In the genomic region with DNA sequence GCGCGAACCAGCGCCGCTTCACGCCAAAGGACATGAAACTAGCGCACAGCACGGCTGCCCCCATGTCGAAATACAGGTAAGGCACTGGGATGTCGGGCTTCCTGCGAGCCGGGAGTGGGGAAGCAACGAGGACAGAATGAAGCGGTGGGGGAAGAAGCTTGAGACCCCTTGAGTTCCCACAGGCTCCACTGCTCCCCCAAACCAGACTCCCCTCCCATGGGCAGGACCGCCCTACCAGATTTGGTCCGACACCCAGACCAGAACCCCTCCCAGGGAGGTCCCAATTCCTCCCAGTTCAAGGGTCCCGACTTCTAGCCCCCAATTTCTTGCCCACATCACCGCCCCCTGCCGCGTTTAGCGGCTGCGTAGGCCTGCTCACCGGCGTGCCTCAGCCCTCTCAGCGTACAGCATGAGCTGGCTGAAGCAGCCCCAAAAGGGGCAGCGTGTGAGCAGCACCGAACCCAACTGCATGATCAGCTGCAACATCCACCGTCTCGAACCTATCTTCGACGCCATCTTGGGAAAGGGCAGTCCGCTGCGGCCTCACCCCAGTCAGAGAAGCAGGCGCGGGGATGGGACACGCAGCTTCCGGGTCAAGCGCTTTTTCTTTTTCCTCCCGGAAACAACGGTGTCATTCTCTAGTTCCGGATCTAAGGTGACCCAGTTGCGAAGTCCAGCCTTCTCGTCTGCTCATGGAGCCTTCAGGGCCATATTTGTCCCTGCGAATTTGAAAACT, we compare ENCODE assay signal across 8 cellular contexts. TPM values are rescaled to one million over a fixed set of nuclear protein-coding genes. Genes with fewer than 3 reads are reported as not detected.
DNase-seq lines count a peak whose midpoint lies in the region; ATAC-seq and TF ChIP-seq lines count a peak whose summit lies in the region.

Gene TMEM101 (minus strand): TSS at position 527 of the 736 bp plus-strand sequence. CDS start 11 bp downstream, at position 516.

- no peaks in the 10 kb centered on the region for H3K27me3 ChIP-seq in CD4-positive, alpha-beta T cell (ENCODE audit: control insufficient read depth, insufficient read depth, low read length)
- H3K27me3 ChIP-seq in OCI-LY1 (ENCODE audit: insufficient read depth, low read length): no peaks in the 10 kb centered on the region

- H3K4me2 ChIP-seq in OCI-LY1 (ENCODE audit: low read length): peak within 1 kb of the TSS; percentile 91

- H3K4me3 Mint-ChIP-seq in CD4-positive, alpha-beta T cell: peak within 1 kb of the TSS; percentile 100
- peak within 1 kb of the TSS; percentile 99 for H3K4me3 Mint-ChIP-seq in endothelial cell (ENCODE audit: unreplicated experiment)

- no peaks in the 10 kb centered on the region for H3K9me3 Mint-ChIP-seq in CD4-positive, alpha-beta T cell
- H3K9me3 Mint-ChIP-seq in endothelial cell (ENCODE audit: unreplicated experiment): no peaks in the 10 kb centered on the region

- H3K9ac ChIP-seq in OCI-LY1 (ENCODE audit: low read length): peak within 1 kb of the TSS; percentile 97

- 1% methylated on average over 41 to 43 of the region's 43 CpGs for WGBS in mesodermal cell (ENCODE audit: insufficient coverage in 2 of 2), 2 experiments

- no peaks in the 10 kb centered on the region for H3F3A ChIP-seq in OCI-LY1 (ENCODE audit: insufficient read depth, low read length)

- CTCF ChIA-PET in CD4-positive, alpha-beta T cell (lab: Charles Lee): interaction anchor here (1.0 to 1.1 kb wide), 2 partner anchors 9 to 530 kb away, joined by 3 read pairs; partner anchors contain the start of gene DHX8

- H3K36me3 ChIP-seq in OCI-LY1 (ENCODE audit: insufficient read depth, low read length): no peaks in the 10 kb centered on the region
- H3K36me3 ChIP-seq in mesodermal cell (ENCODE audit: control insufficient read depth, insufficient read depth, low read length): peaks cover 13% of the 10 kb centered on the region

- intact Hi-C loops in CD4-positive, alpha-beta T cell (cut with DNase I, micrococcal nuclease): loop anchor here (2.0 to 10.0 kb wide), 6 partner anchors 52 to 1020 kb away; partner anchors contain the start of genes DHX8 (in 1 of the 2), GPATCH8 (in 1 of the 2), HDAC5 (in 1 of the 2) and LSM12 (in 1 of the 2)

- peak; percentile 99 for ATAC-seq in CD4-positive, alpha-beta T cell (ENCODE audit: poor library complexity)
- ATAC-seq in GM19468 (IDR thresholded peaks at IDR 0.05; ENCODE audit: extremely low read depth, unreplicated experiment): peak; percentile 82

- H3K27ac Mint-ChIP-seq in CD4-positive, alpha-beta T cell: peak within 1 kb of the TSS; percentile 87
- peak within 1 kb of the TSS; percentile 94 for H3K27ac Mint-ChIP-seq in endothelial cell (ENCODE audit: unreplicated experiment)

- TF ChIP-seq CTCF in CD4-positive, alpha-beta T cell (IDR thresholded peaks at IDR 0.05): no peak
- no peak for TF ChIP-seq CTCF in OCI-LY1 (IDR thresholded peaks at IDR 0.05; ENCODE audit: low read length)
- no peak for TF ChIP-seq CTCF in endothelial cell (IDR thresholded peaks at IDR 0.05; ENCODE audit: unreplicated experiment)

- H3K9me3 ChIP-seq in CD4-positive, alpha-beta T cell (ENCODE audit: control insufficient read depth, low read length): no peaks in the 10 kb centered on the region
- H3K9me3 ChIP-seq in OCI-LY1 (ENCODE audit: low read length) (no peaks in the 10 kb centered on the region), mesodermal cell (ENCODE audit: control insufficient read depth, low read length) (no peaks in the 10 kb centered on the region)

- no peak within 1 kb of the TSS for H3K27ac ChIP-seq in CD4-positive, alpha-beta T cell (ENCODE audit: low read depth, low read length)
- peak within 1 kb of the TSS; percentile 45 for H3K27ac ChIP-seq in OCI-LY1 (ENCODE audit: low read depth, low read length, poor library complexity, severe bottlenecking)
- H3K27ac ChIP-seq in mesodermal cell (ENCODE audit: low read depth, low read length, severe bottlenecking): peak within 1 kb of the TSS; percentile 82

- peaks cover 15% of the 10 kb centered on the region for H3K4me1 ChIP-seq in OCI-LY1 (ENCODE audit: insufficient read depth, low read length, severe bottlenecking)
- peaks cover under 1% of the 10 kb centered on the region for H3K4me1 ChIP-seq in mesodermal cell (ENCODE audit: control insufficient read depth, insufficient read depth, low read length, poor library complexity, severe bottlenecking)

- no peaks in the 10 kb centered on the region for H3K79me2 ChIP-seq in OCI-LY1 (ENCODE audit: insufficient read depth, low read length)

- peaks cover 22% of the 10 kb centered on the region for H3K4me1 Mint-ChIP-seq in CD4-positive, alpha-beta T cell (ENCODE audit: low read depth)
- peaks cover 11% of the 10 kb centered on the region for H3K4me1 Mint-ChIP-seq in endothelial cell (ENCODE audit: unreplicated experiment)

- H3K4me3 ChIP-seq in OCI-LY1 (ENCODE audit: low read depth, low read length, poor library complexity, severe bottlenecking) (peak within 1 kb of the TSS; percentile 96), mesodermal cell (ENCODE audit: extremely low read depth, insufficient read depth, low read length, poor library complexity, severe bottlenecking) (peak within 1 kb of the TSS; percentile 96)

- H2AFZ ChIP-seq in OCI-LY1 (ENCODE audit: low read length): peak within 1 kb of the TSS; percentile 88

- POLR2A ChIA-PET in CD4-positive, alpha-beta T cell (lab: Charles Lee): interaction anchor here (0.7 to 1.2 kb wide), 8 partner anchors 8 to 530 kb away, joined by 3 to 6 read pairs (median 3); partner anchors contain the start of genes DHX8, HDAC5, NAGS and TMUB2

- H3K27me3 Mint-ChIP-seq in CD4-positive, alpha-beta T cell: peaks cover 5% of the 10 kb centered on the region
- H3K27me3 Mint-ChIP-seq in endothelial cell (ENCODE audit: unreplicated experiment): peaks cover 7% of the 10 kb centered on the region

- no peaks in the 10 kb centered on the region for H4K20me1 ChIP-seq in OCI-LY1 (ENCODE audit: insufficient read depth, low read length)

- H3K36me3 Mint-ChIP-seq in CD4-positive, alpha-beta T cell (ENCODE audit: low read depth): peaks cover 23% of the 10 kb centered on the region
- H3K36me3 Mint-ChIP-seq in endothelial cell (ENCODE audit: low read depth, unreplicated experiment): peaks cover 6% of the 10 kb centered on the region

- peak; percentile 81 to 89 (median 86) for DNase-seq in CD4-positive, alpha-beta T cell
- DNase-seq in HUDEP-2 (lab: John Stamatoyannopoulos, UW; ENCODE audit: unreplicated experiment in 76 of 76) (peak in 75 of 76 experiments; percentile 31 to 94 (median 84)), endothelial cell (ENCODE audit: low spot score) (peak; percentile 70)
- DNase-seq in activated CD8-positive, alpha-beta memory T cell treated with anti-CD3 and anti-CD28 coated beads, Interleukin-2, amount 50 U/mL, for 4 hours: peak; percentile 86
- peak; percentile 54 for DNase-seq in stimulated activated CD8-positive, alpha-beta memory T cell treated with anti-CD3 and anti-CD28 coated beads, Interleukin-15, amount 100 ng/mL, for 24 hours (ENCODE audit: low read depth)

- no peaks in the 10 kb centered on the region for H3K9me2 ChIP-seq in OCI-LY1 (ENCODE audit: low read depth, low read length)

RNA-seq across cellular contexts. Expression of gene TMEM101, which starts in this region (rescaled TPM):
- total RNA-seq in CD4-positive, alpha-beta T cell: 1 to 10 TPM; 8.8 to 9.7 TPM
- 32.1 TPM for total RNA-seq in endothelial cell (ENCODE audit: unreplicated experiment)
- 31.5 TPM for polyA plus RNA-seq in mesodermal cell (2013, experiment 1 of 2)
- polyA plus RNA-seq in mesodermal cell (2013, experiment 2 of 2): 29.6 TPM
